ENCODE assay signal across 8 cellular contexts in genomic region chr1:227563319-227564201, GRCh38. TPM values are rescaled to one million over a fixed set of nuclear protein-coding genes. Genes with fewer than 3 reads are reported as not detected.
DNase-seq lines count a peak whose midpoint lies in the region; ATAC-seq and TF ChIP-seq lines count a peak whose summit lies in the region.

ZNF678 (plus strand) TSS chr1:227563556; CDS start chr1:227650992, 87,436 bp downstream.

- ATAC-seq in naive thymus-derived CD8-positive, alpha-beta T cell = peak; percentile 93 to 97
- ATAC-seq in stimulated activated naive B cell treated with anti-CD40 and anti-IgM and Interleukin-4, amounts not matched to agents 10 μg/mL and 1 μg/mL and 100 μg/mL, for 72 hours (replicated peaks) = peak; percentile 90 to 92

- peaks cover 29% of the 10 kb centered on the region for H3K36me3 Mint-ChIP-seq in activated T-helper 2 cell treated with anti-CD3 and anti-CD28 coated beads, Interferon-gamma antibody, Interleukin-2, Interleukin-4, amounts not matched to agents 10 μg/mL and 5 μg/mL and 100 μg/mL, durations not matched to agents 14 hours and 24 hours and 36 hours (ENCODE audit: low read depth)
- H3K36me3 Mint-ChIP-seq in naive thymus-derived CD8-positive, alpha-beta T cell = peaks cover 5 to 11% (median 7%) of the 10 kb centered on the region in 3 donors
- peaks cover 7 to 22% of the 10 kb centered on the region in 2 donors for H3K36me3 Mint-ChIP-seq in stimulated activated naive B cell treated with anti-CD40 and anti-IgM and Interleukin-4, amounts not matched to agents 10 μg/mL and 1 μg/mL and 100 μg/mL, for 72 hours

- H3K4me3 Mint-ChIP-seq in activated T-helper 2 cell treated with anti-CD3 and anti-CD28 coated beads, Interferon-gamma antibody, Interleukin-2, Interleukin-4, amounts not matched to agents 10 μg/mL and 5 μg/mL and 100 μg/mL, durations not matched to agents 14 hours and 24 hours and 36 hours (ENCODE audit: low read depth) = peak within 1 kb of the TSS; percentile 87
- H3K4me3 Mint-ChIP-seq in naive thymus-derived CD8-positive, alpha-beta T cell = peak within 1 kb of the TSS; percentile 92 to 98 (median 94)
- H3K4me3 Mint-ChIP-seq in stimulated activated naive B cell treated with anti-CD40 and anti-IgM and Interleukin-4, amounts not matched to agents 10 μg/mL and 1 μg/mL and 100 μg/mL, for 72 hours = peak within 1 kb of the TSS; percentile 89 to 94

- H3K4me1 Mint-ChIP-seq in activated T-helper 2 cell treated with anti-CD3 and anti-CD28 coated beads, Interferon-gamma antibody, Interleukin-2, Interleukin-4, amounts not matched to agents 10 μg/mL and 5 μg/mL and 100 μg/mL, durations not matched to agents 14 hours and 24 hours and 36 hours (ENCODE audit: low read depth) = peaks cover 13% of the 10 kb centered on the region
- H3K4me1 Mint-ChIP-seq in naive thymus-derived CD8-positive, alpha-beta T cell = peaks cover 27 to 52% (median 46%) of the 10 kb centered on the region in 4 donors
- H3K4me1 Mint-ChIP-seq in stimulated activated naive B cell treated with anti-CD40 and anti-IgM and Interleukin-4, amounts not matched to agents 10 μg/mL and 1 μg/mL and 100 μg/mL, for 72 hours = peaks cover 29 to 49% of the 10 kb centered on the region in 2 donors

- no peak for TF ChIP-seq CTCF in LNCaP clone FGC (IDR thresholded peaks at IDR 0.05; ENCODE audit: control insufficient read depth, extremely low read depth, insufficient read depth)

- intact Hi-C loops in activated T-helper 2 cell treated with anti-CD3 and anti-CD28 coated beads, Interferon-gamma antibody, Interleukin-2, Interleukin-4, amounts not matched to agents 10 μg/mL and 5 μg/mL and 100 μg/mL, durations not matched to agents 14 hours and 24 hours and 36 hours (cut with micrococcal nuclease) = loop anchor here (1.0 to 2.0 kb wide), 4 partner anchors 21 to 625 kb away; no protein-coding TSS in a partner anchor

- peaks cover 24% of the 10 kb centered on the region for H3K27me3 Mint-ChIP-seq in activated T-helper 2 cell treated with anti-CD3 and anti-CD28 coated beads, Interferon-gamma antibody, Interleukin-2, Interleukin-4, amounts not matched to agents 10 μg/mL and 5 μg/mL and 100 μg/mL, durations not matched to agents 14 hours and 24 hours and 36 hours (ENCODE audit: low read depth)
- peaks cover 16 to 35% (median 24%) of the 10 kb centered on the region in 5 donors for H3K27me3 Mint-ChIP-seq in naive thymus-derived CD8-positive, alpha-beta T cell
- H3K27me3 Mint-ChIP-seq in stimulated activated naive B cell treated with anti-CD40 and anti-IgM and Interleukin-4, amounts not matched to agents 10 μg/mL and 1 μg/mL and 100 μg/mL, for 72 hours = peaks cover 22 to 32% of the 10 kb centered on the region in 2 donors

- H3K9me3 Mint-ChIP-seq in activated T-helper 2 cell treated with anti-CD3 and anti-CD28 coated beads, Interferon-gamma antibody, Interleukin-2, Interleukin-4, amounts not matched to agents 10 μg/mL and 5 μg/mL and 100 μg/mL, durations not matched to agents 14 hours and 24 hours and 36 hours = peaks cover 4% of the 10 kb centered on the region
- H3K9me3 Mint-ChIP-seq in naive thymus-derived CD8-positive, alpha-beta T cell = peaks cover 0 to 10% (median 4%) of the 10 kb centered on the region in 9 donors
- peaks cover 10 to 11% of the 10 kb centered on the region in 2 donors for H3K9me3 Mint-ChIP-seq in stimulated activated naive B cell treated with anti-CD40 and anti-IgM and Interleukin-4, amounts not matched to agents 10 μg/mL and 1 μg/mL and 100 μg/mL, for 72 hours

- peak within 1 kb of the TSS; percentile 63 for H3K4me3 ChIP-seq in LNCaP clone FGC (ENCODE audit: low read depth, low read length)

- peak within 1 kb of the TSS; percentile 87 for H3K27ac Mint-ChIP-seq in activated T-helper 2 cell treated with anti-CD3 and anti-CD28 coated beads, Interferon-gamma antibody, Interleukin-2, Interleukin-4, amounts not matched to agents 10 μg/mL and 5 μg/mL and 100 μg/mL, durations not matched to agents 14 hours and 24 hours and 36 hours
- peak within 1 kb of the TSS; percentile 81 to 97 (median 94) for H3K27ac Mint-ChIP-seq in naive thymus-derived CD8-positive, alpha-beta T cell
- peak within 1 kb of the TSS; percentile 99 for H3K27ac Mint-ChIP-seq in stimulated activated naive B cell treated with anti-CD40 and anti-IgM and Interleukin-4, amounts not matched to agents 10 μg/mL and 1 μg/mL and 100 μg/mL, for 72 hours

- DNase-seq in EH (ENCODE audit: low read depth) (peak; percentile 94), H4 (ENCODE audit: low spot score) (peak; percentile 93), LNCaP clone FGC (ENCODE audit: low read depth) (peak; percentile 91), RPMI8226 (peak; percentile 95), fibroblast of peridontal ligament (ENCODE audit: extremely low read depth) (peak; percentile 93)
- peak; percentile 81 for DNase-seq in activated T-helper 2 cell treated with anti-CD3 and anti-CD28 coated beads, Interferon-gamma antibody, Interleukin-2, Interleukin-4, amounts not matched to agents 10 μg/mL and 5 μg/mL and 100 μg/mL, durations not matched to agents 14 hours and 24 hours and 36 hours (ENCODE audit: low spot score)
- DNase-seq in naive thymus-derived CD8-positive, alpha-beta T cell = peak; percentile 62 to 93 (median 84)
- DNase-seq in stimulated activated naive B cell treated with anti-CD40 and anti-IgM and Interleukin-4, amounts not matched to agents 10 μg/mL and 1 μg/mL and 100 μg/mL, for 72 hours = peak; percentile 92

- POLR2A ChIA-PET in naive thymus-derived CD8-positive, alpha-beta T cell (lab: Charles Lee) = interaction anchor here (0.7 kb wide), 1 partner anchor 9 kb away, joined by 3 read pairs; no protein-coding TSS in a partner anchor

RNA-seq across cellular contexts. Expression of gene ZNF678, which starts in this region (rescaled TPM):
- 6.0 and 6.3 TPM in 2 replicates for total RNA-seq in H4 (2014; rRNA removed; shearing (Covaris generic))
- total RNA-seq in activated T-helper 2 cell treated with anti-CD3 and anti-CD28 coated beads, Interferon-gamma antibody, Interleukin-2, Interleukin-4, amounts not matched to agents 10 μg/mL and 5 μg/mL and 100 μg/mL, durations not matched to agents 14 hours and 24 hours and 36 hours = 5.1 and 5.7 TPM in 2 replicates
- total RNA-seq in naive thymus-derived CD8-positive, alpha-beta T cell = 10 to 100 TPM; 10.8 to 11.8 TPM
- 1 to 10 TPM; 4.0 to 6.0 (median 5.7) TPM for polyA plus RNA-seq in naive thymus-derived CD8-positive, alpha-beta T cell

Comparison
In these comparisons a context has a peak if more than half of its experiments do, and no peak if none do; other contexts are left out.
1. Peak in every context shown above with its lines: DNase-seq, ATAC-seq and H3K4me3 ChIP-seq.